8 cellular contexts compared by ENCODE assay signal in genomic region chr11:57667715-57668466, GRCh38. TPM values are rescaled to one million over a fixed set of nuclear protein-coding genes. Genes with fewer than 3 reads are reported as not detected.
DNase-seq lines count a peak whose midpoint lies in the region; ATAC-seq and TF ChIP-seq lines count a peak whose summit lies in the region.

Gene ZDHHC5 (plus strand): TSS chr11:57668114. CDS start chr11:57673091, 4,977 bp downstream.

- H3K79me2 ChIP-seq in osteoblast (ENCODE audit: insufficient read depth, low read length), result peaks cover 49% of the 10 kb centered on the region

- H3K27me3 ChIP-seq in osteoblast (ENCODE audit: insufficient read depth, low read length) (no peaks in the 10 kb centered on the region), thoracic aorta (replicated peaks; ENCODE audit: insufficient read depth) (no peaks in the 10 kb centered on the region)

- peaks cover 12 to 32% of the 10 kb centered on the region in 2 donors for H3K36me3 Mint-ChIP-seq in activated naive CD4-positive, alpha-beta T cell treated with anti-CD3 and anti-CD28 coated beads, Interleukin-2, amount 50 U/mL, for 72 hours

- H3K36me3 ChIP-seq in osteoblast (ENCODE audit: insufficient read depth, low read length) (peaks cover 19% of the 10 kb centered on the region), thoracic aorta (peaks cover 8% of the 10 kb centered on the region)

- H3K4me3 ChIP-seq in osteoblast (ENCODE audit: insufficient read depth, low read length), result peak within 1 kb of the TSS; percentile 97
- peak within 1 kb of the TSS; percentile 79 for H3K4me3 ChIP-seq in thoracic aorta

- peaks cover 24% of the 10 kb centered on the region for H4K20me1 ChIP-seq in osteoblast (ENCODE audit: insufficient read depth, low read length)

- H3K9me3 ChIP-seq in osteoblast (ENCODE audit: low read depth, low read length) (no peaks in the 10 kb centered on the region), thoracic aorta (no peaks in the 10 kb centered on the region)

- H3K27ac Mint-ChIP-seq in activated naive CD4-positive, alpha-beta T cell treated with anti-CD3 and anti-CD28 coated beads, Interleukin-2, amount 50 U/mL, for 72 hours, result peak within 1 kb of the TSS; percentile 98 to 100

- H2AFZ ChIP-seq in osteoblast (ENCODE audit: low read length), result peak within 1 kb of the TSS; percentile 93

- DNase-seq in GM10266 (ENCODE audit: extremely low spot score), result peak; percentile 98
- peak; percentile 100 for DNase-seq in NCI-H1092 treated with DMSO at 0.1 percent for 48 hours (lab: John Stamatoyannopoulos, UW)
- DNase-seq in SKM-1 (lab: John Stamatoyannopoulos, UW; ENCODE audit: unreplicated experiment), result peak; percentile 97
- peak; percentile 97 to 100 for DNase-seq in activated naive CD4-positive, alpha-beta T cell treated with anti-CD3 and anti-CD28 coated beads, Interleukin-2, amount 50 U/mL, for 72 hours (ENCODE audit: low spot score in 2 of 2)
- DNase-seq in glomerular visceral epithelial cell (ENCODE audit: extremely low spot score), result peak; percentile 99
- DNase-seq in osteoblast (ENCODE audit: insufficient read length, low spot score, missing footprints), result peak; percentile 100
- DNase-seq in thoracic aorta (ENCODE audit: low spot score), result peak; percentile 98

- H3K9me3 Mint-ChIP-seq in activated naive CD4-positive, alpha-beta T cell treated with anti-CD3 and anti-CD28 coated beads, Interleukin-2, amount 50 U/mL, for 72 hours, result peaks cover 0 to 1% of the 10 kb centered on the region in 2 donors

- peak within 1 kb of the TSS; percentile 95 for H3K4me2 ChIP-seq in osteoblast (ENCODE audit: insufficient read depth, low read length)

- TF ChIP-seq CTCF in GM10266 (IDR thresholded peaks at IDR 0.05; ENCODE audit: control insufficient read depth, insufficient read depth, low read depth, missing control alignments) (peak; percentile 56), osteoblast (IDR thresholded peaks at IDR 0.05; ENCODE audit: extremely low read depth, low read depth, low read length) (peak; percentile 20), thoracic aorta (IDR thresholded peaks at IDR 0.05) (peak; percentile 48)

- peak; percentile 83 for ATAC-seq in HG02588 (IDR thresholded peaks at IDR 0.05; ENCODE audit: unreplicated experiment)
- ATAC-seq in activated naive CD4-positive, alpha-beta T cell treated with anti-CD3 and anti-CD28 coated beads, Interleukin-2, amount 50 U/mL, for 72 hours, result peak; percentile 89 to 91
- ATAC-seq in thoracic aorta (ENCODE audit: insufficient number of reproducible peaks, low FRiP score, low read depth), result peak; percentile 99

- H3K4me1 ChIP-seq in osteoblast (ENCODE audit: insufficient read depth, low read length), result peaks cover 22% of the 10 kb centered on the region
- peaks cover 17 to 24% of the 10 kb centered on the region in 2 donors for H3K4me1 ChIP-seq in thoracic aorta (ENCODE audit: control insufficient read depth in 1 of 2, low read depth in 2 of 2)

- H3K27ac ChIP-seq in osteoblast (ENCODE audit: low read depth, low read length), result peak within 1 kb of the TSS; percentile 100
- H3K27ac ChIP-seq in thoracic aorta, result peak within 1 kb of the TSS; percentile 97 to 98

RNA-seq across cellular contexts. Expression of gene ZDHHC5, which starts in this region (rescaled TPM):
- 10 to 100 TPM; 49.5 to 59.6 TPM for total RNA-seq in activated naive CD4-positive, alpha-beta T cell treated with anti-CD3 and anti-CD28 coated beads, Interleukin-2, amount 50 U/mL, for 72 hours
- total RNA-seq in osteoblast (48.3 and 48.9 TPM in 2 replicates), thoracic aorta (10 to 100 TPM; 46.0 to 53.3 TPM)

Comparison
In these comparisons a context has a peak if more than half of its experiments do, and no peak if none do; other contexts are left out.
1. Peak in every context shown above with its lines: DNase-seq, ATAC-seq, H3K4me3 ChIP-seq and H3K27ac ChIP-seq.